8 cellular contexts compared by ENCODE assay signal in genomic region chr6:116571683-116572000, GRCh38. TPM values are rescaled to one million over a fixed set of nuclear protein-coding genes. Genes with fewer than 3 reads are reported as not detected.
A peak's percentile ranks its signal among the peaks of the same experiment; 100 is the strongest.
DNase-seq lines count a peak whose midpoint lies in the region; ATAC-seq and TF ChIP-seq lines count a peak whose summit lies in the region.

No MANE protein-coding gene starts in this region.

- H3K27ac ChIP-seq in uterus: peak overlapping the region; percentile 74 to 86

- H3K4me1 Mint-ChIP-seq in mesothelial cell of epicardium: peaks cover 33% of the 10 kb centered on the region

- no peak for TF ChIP-seq CTCF in cardiac fibroblast (IDR thresholded peaks at IDR 0.05; ENCODE audit: low read depth, low read length)
- no peak for TF ChIP-seq CTCF in mesothelial cell of epicardium (IDR thresholded peaks at IDR 0.05; ENCODE audit: unreplicated experiment)
- TF ChIP-seq CTCF in uterus (IDR thresholded peaks at IDR 0.05): no peak

- DNase-seq in Right ventricle myocardium superior (no peak), cardiac septum (ENCODE audit: low spot score) (no peak), cardiac fibroblast (ENCODE audit: low read depth in 2 of 2) (no peak), mesothelial cell of epicardium (ENCODE audit: low spot score in 2 of 2, unreplicated experiment in 2 of 2) (no peak), uterus (no peak), GM19240 (ENCODE audit: insufficient read length, low spot score) (no peak), GF-D8 (lab: John Stamatoyannopoulos, UW) (no peak), D341Med (ENCODE audit: low spot score) (no peak)

- peaks cover 3 to 7% of the 10 kb centered on the region in 2 donors for H3K4me1 ChIP-seq in uterus

- peaks cover 4% of the 10 kb centered on the region for H3K27me3 Mint-ChIP-seq in mesothelial cell of epicardium (ENCODE audit: low read depth)

- no peaks in the 10 kb centered on the region for H3K9me3 Mint-ChIP-seq in mesothelial cell of epicardium

- H3K4me3 Mint-ChIP-seq in mesothelial cell of epicardium: peak overlapping the region; percentile 95

- peak; percentile 58 for ATAC-seq in Right ventricle myocardium superior (ENCODE audit: poor library complexity)

- intact Hi-C loops in Right ventricle myocardium superior (cut with DNase I): no loop called here
- intact Hi-C loops in cardiac septum (cut with DNase I): loop anchor here (2.0 to 5.0 kb wide), 2 partner anchors 34 to 293 kb away; partner anchors contain the start of gene TSPYL1
- intact Hi-C loops in uterus (cut with DNase I; ENCODE audit: low total_unique reads): no loop called here

- no peaks in the 10 kb centered on the region for H3K9me3 ChIP-seq in uterus

- H3K36me3 ChIP-seq in uterus: no peaks in the 10 kb centered on the region

- peak overlapping the region; percentile 79 to 83 for H3K4me3 ChIP-seq in cardiac fibroblast (replicated peaks in 1 of 2; ENCODE audit: low read depth in 2 of 2, low read length in 2 of 2)
- peak overlapping the region; percentile 60 to 89 for H3K4me3 ChIP-seq in uterus

- H3K27ac Mint-ChIP-seq in mesothelial cell of epicardium: peak overlapping the region; percentile 99

- TF ChIP-seq POLR2A in uterus (IDR thresholded peaks at IDR 0.05): no peak

- no peaks in the 10 kb centered on the region for H3K27me3 ChIP-seq in uterus

- H3K36me3 Mint-ChIP-seq in mesothelial cell of epicardium: peaks cover 11% of the 10 kb centered on the region

RNA-seq across cellular contexts. Expression of gene RWDD1, which starts 0.3 kb away (rescaled TPM):
- 65.2 TPM for total RNA-seq in Right ventricle myocardium superior
- 52.9 TPM for total RNA-seq in cardiac septum
- 34.4 to 37.6 TPM (median 37.0 TPM) in 3 replicates for total RNA-seq in mesothelial cell of epicardium
- 100 to 1,000 TPM in 1 of 4 donors, 10 to 100 TPM in 3; 10.2 to 104 (median 36.1) TPM for total RNA-seq in uterus

RNA-seq across cellular contexts. Expression of gene CALHM4, which starts 18.1 kb away (rescaled TPM):
- total RNA-seq in Right ventricle myocardium superior: not detected
- not detected for total RNA-seq in cardiac septum
- not detected in 3 replicates for total RNA-seq in mesothelial cell of epicardium
- total RNA-seq in uterus: not detected

RNA-seq across cellular contexts. Expression of gene TRAPPC3L, which starts 26.2 kb away (rescaled TPM):
- total RNA-seq in Right ventricle myocardium superior (0.11 TPM), cardiac septum (0.16 TPM), mesothelial cell of epicardium (1.7 to 2.3 TPM (median 2.1 TPM) in 3 replicates), uterus (under 1 TPM in 1 of 4 donors, not detected in 3; 0.07 TPM)

RNA-seq across cellular contexts. Expression of gene RSPH4A, which starts 44.6 kb away (rescaled TPM):
- total RNA-seq in Right ventricle myocardium superior: not detected
- 0.57 TPM for total RNA-seq in cardiac septum
- total RNA-seq in mesothelial cell of epicardium: 0.78 to 1.2 TPM (median 0.89 TPM) in 3 replicates
- total RNA-seq in uterus: 10 to 100 TPM in 1 of 4 donors, 1 to 10 TPM in 2, under 1 TPM in 1; 0.51 to 15.9 (median 5.4) TPM
